1 cellular context compared by ENCODE assay signal in genomic region chr15:76345880-76346665, GRCh38.
TF ChIP-seq lines count a peak whose summit lies in the region.

No MANE protein-coding gene starts in this region.

TF ChIP-seq in HepG2, 621 proteins besides CTCF, POLR2A, EP300 and RAD21 (continued from another document and continues in another):
- TF ChIP-seq ARID4A (CRISPR knock-in tag; IDR thresholded peaks at IDR 0.05; ENCODE audit: borderline replicate concordance) (peak; percentile 57; the same call in 1 of the 2 replicates), GPN1 (CRISPR knock-in tag; IDR thresholded peaks at IDR 0.05; ENCODE audit: borderline replicate concordance) (no peak), NR2F1 (CRISPR knock-in tag; IDR thresholded peaks at IDR 0.05) (no peak), HOXA5 (CRISPR knock-in tag; IDR thresholded peaks at IDR 0.05) (0 out of 2 replicates have a peak, but pooled peaks have one; percentile 36), ESRRA (CRISPR knock-in tag; IDR thresholded peaks at IDR 0.05; ENCODE audit: low read depth) (no peak), MAF1 (CRISPR knock-in tag; IDR thresholded peaks at IDR 0.05; ENCODE audit: borderline replicate concordance) (no peak), ZNF333 (CRISPR knock-in tag; IDR thresholded peaks at IDR 0.05; ENCODE audit: borderline replicate concordance) (peak; percentile 37; the same call in 1 of the 2 replicates), KDM4B (CRISPR knock-in tag; IDR thresholded peaks at IDR 0.05) (no peak), ZBTB20 (CRISPR knock-in tag; IDR thresholded peaks at IDR 0.05; ENCODE audit: borderline replicate concordance, low read depth) (no peak), BRD4 (CRISPR knock-in tag; IDR thresholded peaks at IDR 0.05) (no peak), ZSCAN12 (CRISPR knock-in tag; IDR thresholded peaks at IDR 0.05) (no peak), FOXP1 (IDR thresholded peaks at IDR 0.05) (no peak), FOXP1 (CRISPR knock-in tag; IDR thresholded peaks at IDR 0.05) (no peak), EED (CRISPR knock-in tag; IDR thresholded peaks at IDR 0.05) (no peak), ZBTB34 (CRISPR knock-in tag; IDR thresholded peaks at IDR 0.05) (no peak), CBX1 (IDR thresholded peaks at IDR 0.05; ENCODE audit: low read depth) (no peak), SMAD1 (CRISPR knock-in tag; IDR thresholded peaks at IDR 0.05; ENCODE audit: borderline replicate concordance, low read depth) (no peak), TRAFD1 (CRISPR knock-in tag; IDR thresholded peaks at IDR 0.05; ENCODE audit: borderline replicate concordance) (no peak), REXO4 (CRISPR knock-in tag; IDR thresholded peaks at IDR 0.05; ENCODE audit: borderline replicate concordance) (no peak), ZFYVE20 (CRISPR knock-in tag; IDR thresholded peaks at IDR 0.05; ENCODE audit: borderline replicate concordance, low read depth) (no peak), ZBTB49 (CRISPR knock-in tag; IDR thresholded peaks at IDR 0.05; ENCODE audit: borderline replicate concordance) (no peak), SP4 (CRISPR knock-in tag; IDR thresholded peaks at IDR 0.05) (no peak), TOE1 (CRISPR knock-in tag; IDR thresholded peaks at IDR 0.05) (no peak), ZBTB43 (CRISPR knock-in tag; conservative IDR thresholded peaks at IDR 0.05) (no peak; the same call in 1 of the 2 replicates), THRA (CRISPR knock-in tag; IDR thresholded peaks at IDR 0.05; ENCODE audit: borderline replicate concordance) (no peak), SMC3 (IDR thresholded peaks at IDR 0.05; ENCODE audit: low read length) (no peak), SRY (CRISPR knock-in tag; IDR thresholded peaks at IDR 0.05) (0 out of 2 replicates have a peak, but pooled peaks have one; percentile 17), GATA4 (IDR thresholded peaks at IDR 0.05; ENCODE audit: borderline replicate concordance, low read depth) (no peak), ARHGAP35 (CRISPR knock-in tag; IDR thresholded peaks at IDR 0.05; ENCODE audit: borderline replicate concordance) (no peak), ELK4 (CRISPR knock-in tag; IDR thresholded peaks at IDR 0.05; ENCODE audit: borderline replicate concordance) (no peak), HINFP (CRISPR knock-in tag; IDR thresholded peaks at IDR 0.05; ENCODE audit: low read depth) (no peak), PHF8 (CRISPR knock-in tag; IDR thresholded peaks at IDR 0.05) (peak; percentile 73), HOXA3 (CRISPR knock-in tag; IDR thresholded peaks at IDR 0.05) (peak; percentile 50; the same call in 1 of the 2 replicates), HNF4G (IDR thresholded peaks at IDR 0.05; ENCODE audit: borderline replicate concordance, low read depth, low read length) (no peak), HNF4G (CRISPR knock-in tag; IDR thresholded peaks at IDR 0.05; ENCODE audit: borderline replicate concordance, low read depth) (no peak), ZNF510 (CRISPR knock-in tag; IDR thresholded peaks at IDR 0.05; ENCODE audit: low read depth) (no peak), ZNF329 (CRISPR knock-in tag; IDR thresholded peaks at IDR 0.05; ENCODE audit: low read depth) (no peak), HCFC1 (IDR thresholded peaks at IDR 0.05; ENCODE audit: low read depth, low read length) (no peak), TCF12 (IDR thresholded peaks at IDR 0.05) (no peak), TCF12 (CRISPR knock-in tag; IDR thresholded peaks at IDR 0.05) (0 out of 2 replicates have a peak, but pooled peaks have one; percentile 25), ZSCAN9 (CRISPR knock-in tag; IDR thresholded peaks at IDR 0.05; ENCODE audit: borderline replicate concordance) (no peak), MNT (IDR thresholded peaks at IDR 0.05) (no peak), SOX13 (IDR thresholded peaks at IDR 0.05) (no peak), SOX13 (CRISPR knock-in tag; conservative IDR thresholded peaks at IDR 0.05 in 1 of 2, IDR thresholded peaks at IDR 0.05 in 1 of 2) (no peak)
